In the genomic region with DNA sequence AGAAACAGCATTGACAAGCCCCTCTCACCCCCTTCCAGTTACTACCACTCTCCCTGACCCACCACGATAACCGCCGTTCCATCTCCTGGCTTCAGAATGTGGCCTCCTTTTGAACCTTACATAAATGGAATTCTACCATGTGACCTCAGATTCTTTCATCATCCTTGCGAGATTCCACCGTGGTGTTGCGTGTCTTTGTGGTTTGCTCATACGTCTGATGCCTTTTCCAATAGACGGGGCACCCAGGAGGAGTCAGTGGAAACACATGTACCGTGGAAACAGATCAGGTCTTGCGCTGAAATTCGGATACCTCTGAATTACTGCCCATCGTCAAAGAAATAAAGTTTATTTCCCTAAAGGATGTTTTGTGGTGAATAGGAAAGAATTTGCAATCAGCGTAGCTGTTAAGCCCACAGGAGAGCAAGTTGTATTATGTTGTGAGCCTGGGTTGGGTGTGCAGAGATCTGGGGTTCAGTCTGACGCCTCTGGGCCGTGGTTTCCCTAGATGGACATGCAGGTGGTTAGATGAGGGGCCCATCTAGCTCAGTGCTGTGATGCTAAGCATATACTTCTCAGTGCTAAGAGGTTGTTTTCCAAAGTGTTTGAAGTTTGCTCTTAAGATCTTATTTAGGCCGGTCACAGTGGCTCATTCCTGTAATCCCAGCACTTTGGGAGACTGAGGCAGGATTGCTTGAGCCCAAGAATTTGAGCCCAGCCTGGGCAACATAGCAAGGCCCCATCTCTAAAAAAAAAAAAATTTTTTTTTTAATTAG, we compare ENCODE assay signal across 10 cellular contexts. TPM values are rescaled to one million over a fixed set of nuclear protein-coding genes. Genes with fewer than 3 reads are reported as not detected.
DNase-seq lines count a peak whose midpoint lies in the region; ATAC-seq and TF ChIP-seq lines count a peak whose summit lies in the region.
"Had no signal": no experiment of that assay in that cellular context is flagged by ENCODE, and none has a peak within 500 bp of the region (broad histone marks: within the 10 kb centered on the region; RNA-seq: fewer than 3 reads in every experiment).

No MANE protein-coding gene starts in this region.

- ATAC-seq in GM21786 (IDR thresholded peaks at IDR 0.05; ENCODE audit: unreplicated experiment): no peak
- ATAC-seq: natural killer cell treated with Interleukin-12 subunit alpha and Interleukin-12 subunit beta and Interleukin-15 and Interleukin-18, amount 100 ng/mL, for 72 hours had no signal

- no peak overlapping the region for H3K4me3 ChIP-seq in BLaER1
- no peak overlapping the region for H3K4me3 ChIP-seq in epithelial cell of esophagus (ENCODE audit: low read length)

- H3K9me3 Mint-ChIP-seq in osteocyte (ENCODE audit: unreplicated experiment): no peaks in the 10 kb centered on the region
- H3K9me3 Mint-ChIP-seq: activated naive CD4-positive, alpha-beta T cell treated with anti-CD3 and anti-CD28 coated beads, Interleukin-2, amount 10 ng/mL, durations not matched to agents 7 days and 5 days; natural killer cell treated with Interleukin-12 subunit alpha and Interleukin-12 subunit beta and Interleukin-15 and Interleukin-18, amount 100 ng/mL, for 72 hours had no signal

- H3K27me3 Mint-ChIP-seq in osteocyte (ENCODE audit: unreplicated experiment): no peaks in the 10 kb centered on the region

- H3K4me2 ChIP-seq in BLaER1: peak overlapping the region; percentile 19; the same call in 1 of the 2 replicates

- no peaks in the 10 kb centered on the region for H3K9me3 ChIP-seq in BLaER1

- H3K4me1 Mint-ChIP-seq in osteocyte (ENCODE audit: unreplicated experiment): peaks cover 65% of the 10 kb centered on the region

- 0 out of 2 replicates have a peak, but pooled peaks cover 15% of the 10 kb centered on the region for H3K36me3 ChIP-seq in BLaER1

- H3K9ac ChIP-seq in BLaER1: no peak overlapping the region

- H3K4me3 Mint-ChIP-seq in osteocyte (ENCODE audit: unreplicated experiment): peak overlapping the region; percentile 4
- H3K4me3 Mint-ChIP-seq: activated naive CD4-positive, alpha-beta T cell treated with anti-CD3 and anti-CD28 coated beads, Interleukin-2, amount 10 ng/mL, durations not matched to agents 7 days and 5 days; natural killer cell treated with Interleukin-12 subunit alpha and Interleukin-12 subunit beta and Interleukin-15 and Interleukin-18, amount 100 ng/mL, for 72 hours had no signal

- peak overlapping the region; percentile 100 for H3K27ac Mint-ChIP-seq in osteocyte (ENCODE audit: unreplicated experiment)
- H3K27ac Mint-ChIP-seq: activated naive CD4-positive, alpha-beta T cell treated with anti-CD3 and anti-CD28 coated beads, Interleukin-2, amount 10 ng/mL, durations not matched to agents 7 days and 5 days; natural killer cell treated with Interleukin-12 subunit alpha and Interleukin-12 subunit beta and Interleukin-15 and Interleukin-18, amount 100 ng/mL, for 72 hours had no signal

- peaks cover 98% of the 10 kb centered on the region for H4K20me1 ChIP-seq in BLaER1

- TF ChIP-seq CTCF in epithelial cell of esophagus (IDR thresholded peaks at IDR 0.05; ENCODE audit: insufficient read depth, low read depth, low read length, missing control alignments): peak; percentile 2
- no peak for TF ChIP-seq CTCF in osteocyte (IDR thresholded peaks at IDR 0.05)

- DNase-seq in NCI-H460 (ENCODE audit: extremely low read depth, low read depth) (peak; percentile 97), epithelial cell of esophagus (ENCODE audit: low read depth) (peak; percentile 84), osteocyte (ENCODE audit: extremely low spot score, unreplicated experiment) (no peak), foreskin melanocyte (no peak), C1 segment of cervical spinal cord (lab: John Stamatoyannopoulos, UW) (no peak), Kasumi-1 (lab: John Stamatoyannopoulos, UW) (no peak)
- DNase-seq: activated naive CD4-positive, alpha-beta T cell treated with anti-CD3 and anti-CD28 coated beads, Interleukin-2, amount 10 ng/mL, durations not matched to agents 7 days and 5 days had no signal

- peaks cover 72% of the 10 kb centered on the region for H3K4me1 ChIP-seq in BLaER1

- no peak overlapping the region for H3K27ac ChIP-seq in BLaER1

- H3K36me3 Mint-ChIP-seq in osteocyte (ENCODE audit: unreplicated experiment): no peaks in the 10 kb centered on the region
- H3K36me3 Mint-ChIP-seq: activated naive CD4-positive, alpha-beta T cell treated with anti-CD3 and anti-CD28 coated beads, Interleukin-2, amount 10 ng/mL, durations not matched to agents 7 days and 5 days; natural killer cell treated with Interleukin-12 subunit alpha and Interleukin-12 subunit beta and Interleukin-15 and Interleukin-18, amount 100 ng/mL, for 72 hours had no signal

- no peaks in the 10 kb centered on the region for H3K27me3 ChIP-seq in BLaER1

RNA-seq across cellular contexts. Expression of a gene that starts 29.1 kb away (rescaled TPM):
- 26.6 and 27.3 TPM in 2 replicates for total RNA-seq in NCI-H460 (2014; rRNA removed; shearing (Covaris generic))
- 19.9 and 22.8 TPM in 2 replicates for polyA plus RNA-seq in NCI-H460 (2014; cell fraction: nucleus; rRNA removed)
- total RNA-seq in osteocyte: 44.7 and 48.7 TPM in 2 replicates
- total RNA-seq: natural killer cell treated with Interleukin-12 subunit alpha and Interleukin-12 subunit beta and Interleukin-15 and Interleukin-18, amount 100 ng/mL, for 72 hours had no signal

Comparison
In these comparisons a context has a peak if more than half of its experiments do, and no peak if none do; other contexts are left out.
1. DNase-seq: peak in NCI-H460 (single experiment) and epithelial cell of esophagus (single experiment); none in osteocyte (single experiment), foreskin melanocyte (single experiment), C1 segment of cervical spinal cord (0 of 14) and Kasumi-1 (0 of 2).